In genomic region chr9:91240596-91240995, GRCh38 we compare ENCODE assay signal across 17 cellular contexts.
DNase-seq lines count a peak whose midpoint lies in the region; ATAC-seq, FAIRE-seq and TF ChIP-seq lines count a peak whose summit lies in the region.
"Had no signal": no experiment of that assay in that cellular context is flagged by ENCODE, and none has a peak within 500 bp of the region (broad histone marks: within the 10 kb centered on the region; RNA-seq: fewer than 3 reads in every experiment).

No MANE protein-coding gene starts in this region.

- H3K4me3 ChIP-seq in GM12865 (ENCODE audit: low read depth, low read length), result no peak overlapping the region
- H3K4me3 ChIP-seq: GM12878, GM23338 had no signal

- no peaks in the 10 kb centered on the region for H3K27me3 Mint-ChIP-seq in activated T-helper 17 cell treated with anti-CD3 and anti-CD28 coated beads, Interleukin-2, amount 50 U/mL, for 72 hours
- H3K27me3 Mint-ChIP-seq: CD4-positive, alpha-beta T cell had no signal

- intact Hi-C loops in Right ventricle myocardium inferior (cut with DNase I), result no loop called here

- no peaks in the 10 kb centered on the region for H3K9me3 Mint-ChIP-seq in activated T-helper 17 cell treated with anti-CD3 and anti-CD28 coated beads, Interleukin-2, amount 50 U/mL, for 72 hours
- H3K9me3 Mint-ChIP-seq: CD4-positive, alpha-beta T cell; CD8-positive, alpha-beta memory T cell; GM23338; H9 had no signal

- no peak overlapping the region for H3K27ac Mint-ChIP-seq in activated T-helper 17 cell treated with anti-CD3 and anti-CD28 coated beads, Interleukin-2, amount 50 U/mL, for 72 hours
- H3K27ac Mint-ChIP-seq: CD4-positive, alpha-beta T cell; GM23338; H9 had no signal

- peak; percentile 31 for ATAC-seq in activated T-helper 17 cell treated with anti-CD3 and anti-CD28 coated beads, Interleukin-2, amount 50 U/mL, for 72 hours (replicated peaks)
- ATAC-seq in Right ventricle myocardium inferior, result no peak
- ATAC-seq in HG02571 (IDR thresholded peaks at IDR 0.05; ENCODE audit: unreplicated experiment), result no peak
- ATAC-seq: GM12878, GM23338, HCT116 had no signal

- peaks cover 12% of the 10 kb centered on the region for H3K4me1 Mint-ChIP-seq in activated T-helper 17 cell treated with anti-CD3 and anti-CD28 coated beads, Interleukin-2, amount 50 U/mL, for 72 hours

- no peak overlapping the region for H3K4me3 Mint-ChIP-seq in activated T-helper 17 cell treated with anti-CD3 and anti-CD28 coated beads, Interleukin-2, amount 50 U/mL, for 72 hours
- H3K4me3 Mint-ChIP-seq: CD14-positive monocyte; CD4-positive, alpha-beta T cell; CD8-positive, alpha-beta memory T cell; GM23338; H9 had no signal

- H3K36me3 Mint-ChIP-seq in activated T-helper 17 cell treated with anti-CD3 and anti-CD28 coated beads, Interleukin-2, amount 50 U/mL, for 72 hours (ENCODE audit: low read depth), result peaks cover 20% of the 10 kb centered on the region
- H3K36me3 Mint-ChIP-seq: CD14-positive monocyte had no signal

- peak; percentile 23 for FAIRE-seq in HTR-8/SVneo (lab: Jason Lieb, UNC)
- FAIRE-seq: GM12878 had no signal

- DNase-seq in GM12865 (ENCODE audit: low read depth) (peak; percentile 5), HTR-8/SVneo (ENCODE audit: insufficient read length, low spot score) (no peak), NCI-H524 (lab: John Stamatoyannopoulos, UW) (no peak), activated T-cell treated with anti-CD3 and anti-CD28 coated beads for 4 hours (no peak), Right ventricle myocardium inferior (ENCODE audit: missing footprints) (no peak)
- DNase-seq: CD4-positive, alpha-beta T cell; CD8-positive, alpha-beta memory T cell; DMS53; DMS79 treated with DMSO at 0.1 percent for 48 hours; GF-D8; H9 had no signal

- no peak for TF ChIP-seq CTCF in GM12865 (IDR thresholded peaks at IDR 0.05; ENCODE audit: insufficient read depth, low read depth, low read length, missing control alignments)
